1 cellular context compared by ENCODE assay signal in the genomic region with DNA sequence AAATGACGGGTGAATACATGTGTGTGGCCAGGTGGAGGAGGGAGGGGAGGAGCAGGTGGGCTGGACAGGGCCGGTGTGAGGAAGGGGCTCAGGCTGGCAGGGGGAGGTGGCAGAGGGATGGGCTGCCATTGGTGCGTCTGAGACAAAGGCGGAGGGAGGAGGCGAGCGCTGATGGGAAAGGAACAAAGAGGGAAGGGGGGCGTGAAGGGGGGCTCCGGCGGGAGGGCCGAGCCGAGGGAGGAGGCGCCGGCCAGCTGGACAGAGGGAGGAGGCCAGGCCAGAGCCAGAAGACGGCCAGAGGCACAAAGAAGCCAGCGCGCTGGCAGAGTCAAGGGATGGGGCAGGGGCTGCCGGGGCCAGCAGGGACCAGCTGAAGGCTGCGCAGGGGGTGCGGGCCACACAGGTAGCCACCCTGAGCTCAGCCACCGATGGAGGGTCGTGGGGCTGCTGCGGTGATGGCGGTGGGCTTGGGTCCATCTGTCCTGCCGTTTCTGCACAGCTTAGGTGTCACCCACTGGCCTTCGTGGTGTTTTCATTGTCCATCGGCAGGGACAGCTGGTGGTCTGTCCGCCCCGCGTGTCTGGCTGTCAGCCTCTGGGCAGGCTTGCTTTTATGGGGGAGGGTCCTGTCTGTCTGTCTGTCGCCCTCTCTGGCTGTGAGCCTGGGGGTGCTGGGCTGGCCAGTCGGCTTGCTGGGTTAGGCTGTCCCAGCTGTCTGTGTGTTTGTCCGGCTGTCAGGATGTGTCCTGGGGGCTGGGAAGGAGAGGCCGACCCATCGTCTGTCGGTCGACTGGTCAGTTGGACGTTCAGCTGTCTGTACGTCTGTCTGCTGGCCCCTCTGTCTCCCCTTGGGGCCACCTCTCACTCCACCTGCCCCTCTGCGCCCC.
TF ChIP-seq lines count a peak whose summit lies in the region.

No MANE protein-coding gene starts in this region.

TF ChIP-seq in SK-N-SH, 30 proteins besides CTCF, POLR2A, EP300 and RAD21 (continued from another document):
- TF ChIP-seq, protein P1, sequence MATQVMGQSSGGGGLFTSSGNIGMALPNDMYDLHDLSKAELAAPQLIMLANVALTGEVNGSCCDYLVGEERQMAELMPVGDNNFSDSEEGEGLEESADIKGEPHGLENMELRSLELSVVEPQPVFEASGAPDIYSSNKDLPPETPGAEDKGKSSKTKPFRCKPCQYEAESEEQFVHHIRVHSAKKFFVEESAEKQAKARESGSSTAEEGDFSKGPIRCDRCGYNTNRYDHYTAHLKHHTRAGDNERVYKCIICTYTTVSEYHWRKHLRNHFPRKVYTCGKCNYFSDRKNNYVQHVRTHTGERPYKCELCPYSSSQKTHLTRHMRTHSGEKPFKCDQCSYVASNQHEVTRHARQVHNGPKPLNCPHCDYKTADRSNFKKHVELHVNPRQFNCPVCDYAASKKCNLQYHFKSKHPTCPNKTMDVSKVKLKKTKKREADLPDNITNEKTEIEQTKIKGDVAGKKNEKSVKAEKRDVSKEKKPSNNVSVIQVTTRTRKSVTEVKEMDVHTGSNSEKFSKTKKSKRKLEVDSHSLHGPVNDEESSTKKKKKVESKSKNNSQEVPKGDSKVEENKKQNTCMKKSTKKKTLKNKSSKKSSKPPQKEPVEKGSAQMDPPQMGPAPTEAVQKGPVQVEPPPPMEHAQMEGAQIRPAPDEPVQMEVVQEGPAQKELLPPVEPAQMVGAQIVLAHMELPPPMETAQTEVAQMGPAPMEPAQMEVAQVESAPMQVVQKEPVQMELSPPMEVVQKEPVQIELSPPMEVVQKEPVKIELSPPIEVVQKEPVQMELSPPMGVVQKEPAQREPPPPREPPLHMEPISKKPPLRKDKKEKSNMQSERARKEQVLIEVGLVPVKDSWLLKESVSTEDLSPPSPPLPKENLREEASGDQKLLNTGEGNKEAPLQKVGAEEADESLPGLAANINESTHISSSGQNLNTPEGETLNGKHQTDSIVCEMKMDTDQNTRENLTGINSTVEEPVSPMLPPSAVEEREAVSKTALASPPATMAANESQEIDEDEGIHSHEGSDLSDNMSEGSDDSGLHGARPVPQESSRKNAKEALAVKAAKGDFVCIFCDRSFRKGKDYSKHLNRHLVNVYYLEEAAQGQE (IDR thresholded peaks at IDR 0.05; ENCODE audit: low read depth, low read length), result no peak
